Comparison of ENCODE assay signal across 11 cellular contexts in the genomic region with DNA sequence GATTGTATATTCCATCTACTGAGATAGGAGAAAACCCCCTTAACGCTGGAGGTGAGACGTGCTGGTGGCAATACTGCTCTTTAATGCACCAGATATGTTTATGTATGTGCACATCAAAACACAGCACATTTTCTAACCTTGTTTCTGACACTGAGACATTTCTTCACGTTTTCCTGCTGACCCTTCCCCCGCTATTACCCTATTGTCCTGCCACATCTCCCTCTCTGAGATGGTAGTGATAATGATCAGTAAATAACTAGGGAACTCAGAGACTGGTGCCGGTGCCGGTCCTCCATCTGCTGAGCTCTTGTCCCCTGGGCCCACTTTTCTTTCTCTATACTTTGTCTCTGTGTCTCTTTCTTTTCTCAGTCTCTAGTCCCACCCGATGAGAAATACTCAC. TPM values are rescaled to one million over a fixed set of nuclear protein-coding genes. Genes with fewer than 3 reads are reported as not detected.
A peak's percentile ranks its signal among the peaks of the same experiment; 100 is the strongest.
DNase-seq lines count a peak whose midpoint lies in the region; FAIRE-seq and TF ChIP-seq lines count a peak whose summit lies in the region.
"Not testable (repeated sequence)": the region's sequence is repeated elsewhere in the genome, so short reads cannot be mapped to it uniquely, and the experiment has no call there.
"Had no signal": no experiment of that assay in that cellular context is flagged by ENCODE, and none has a peak within 500 bp of the region (broad histone marks: within the 10 kb centered on the region; RNA-seq: fewer than 3 reads in every experiment).

No MANE protein-coding gene starts in this region.

- not testable (repeated sequence) for H3K14ac ChIP-seq in H1 (ENCODE audit: insufficient read length)

- not testable (repeated sequence) for H3K23me2 ChIP-seq in H1 (ENCODE audit: low read depth, low read length)

- not testable (repeated sequence) for H2BK12ac ChIP-seq in H1 (ENCODE audit: low read depth, low read length)

- H4K20me1 ChIP-seq in H1 (replicated peaks in 1 of 2; ENCODE audit: control insufficient read depth in 1 of 2, insufficient read depth in 2 of 2, low read length in 2 of 2), result peaks cover 9 to 13% of the 10 kb centered on the region in 2 experiments

- H2AFZ ChIP-seq in H1 (ENCODE audit: low read length), result not testable (repeated sequence)
- H2AFZ ChIP-seq in parathyroid adenoma, result peak overlapping the region; percentile 4

- TF ChIP-seq EP300 in H1 (IDR thresholded peaks at IDR 0.05; ENCODE audit: borderline replicate concordance in 1 of 2, low read depth in 2 of 2, low read length in 2 of 2), result not testable (repeated sequence)

- H3K9ac ChIP-seq in HUES48 (ENCODE audit: low read depth, low read length); parathyroid adenoma: not testable (repeated sequence)
- H3K9ac ChIP-seq in H1 (replicated peaks in 1 of 4; ENCODE audit: extremely low read depth in 1 of 4, low read depth in 3 of 4, low read length in 3 of 4), result peak overlapping the region in 1 of 4 experiments; percentile 28; a peak in 1 of 7 replicates

- H3K56ac ChIP-seq in H1 (replicated peaks; ENCODE audit: insufficient read length, low read depth, low read length), result not testable (repeated sequence)

- 65% methylated on average over 7 of the region's 7 CpGs; no CpG with 5 or more reads in 1 of the 2 experiments for WGBS in H1 (ENCODE audit: extremely low coverage in 1 of 2, insufficient coverage in 1 of 2, insufficient read length in 1 of 2, insufficient replicate concordance in 2 of 2, low coverage in 1 of 2, low lambda C conversion rate in 2 of 2, missing lambda C conversion rate in 1 of 2), 2 experiments
- WGBS in mesodermal cell (ENCODE audit: insufficient coverage in 2 of 2), 2 experiments, result 43 to 70% methylated on average over 2 of the region's 7 CpGs

- not testable (repeated sequence) for TF ChIP-seq RAD21 in H1 (IDR thresholded peaks at IDR 0.05 in 1 of 2, conservative IDR thresholded peaks at IDR 0.05 in 1 of 2; ENCODE audit: low read depth in 2 of 2, low read length in 2 of 2)

- H2BK5ac ChIP-seq in H1 (ENCODE audit: low read depth, low read length), result not testable (repeated sequence)

- not testable (repeated sequence) for TF ChIP-seq CTCF in H1 (IDR thresholded peaks at IDR 0.05; ENCODE audit: control extremely low read depth in 1 of 3, insufficient read depth in 1 of 3, low read depth in 1 of 3, low read length in 3 of 3); cardiac muscle cell (IDR thresholded peaks at IDR 0.05; ENCODE audit: low read depth, low read length); parathyroid adenoma (IDR thresholded peaks at IDR 0.05)

- POLR2A ChIA-PET in H1 (lab: Charles Lee; ENCODE audit: partially characterized antibody), result interaction anchor here (0.6 to 11.3 kb wide), 9 partner anchors 11 to 917 kb away, joined by 3 to 134 read pairs (median 4); a partner anchor contains a TSS

- not testable (repeated sequence) for H3K79me1 ChIP-seq in H1 (ENCODE audit: low read depth, low read length)

- CTCF ChIA-PET in H1 (lab: Charles Lee; ENCODE audit: partially characterized antibody), result interaction anchor here (0.6 kb wide), 1 partner anchor 218 kb away, joined by 5 read pairs; no protein-coding TSS in a partner anchor

- H3K79me2 ChIP-seq in H1 (ENCODE audit: control insufficient read depth in 1 of 2, insufficient read depth in 2 of 2, low read length in 2 of 2) (peaks cover 64 to 100% of the 10 kb centered on the region in 2 experiments), parathyroid adenoma (peaks cover 24% of the 10 kb centered on the region)

- not testable (repeated sequence) for H2BK20ac ChIP-seq in H1 (ENCODE audit: low read length)

- not testable (repeated sequence) for H2BK120ac ChIP-seq in H1 (replicated peaks; ENCODE audit: low read depth, low read length)

- H3K4me3 ChIP-seq in HUES48 (ENCODE audit: low read depth, low read length) (peak overlapping the region; percentile 18), H1 (ENCODE audit: extremely low read depth in 1 of 4, insufficient read depth in 2 of 4, low read depth in 3 of 4, low read length in 4 of 4) (peak overlapping the region in 1 of 4 experiments; percentile 33; a peak in 1 of 8 replicates)
- H3K4me3 ChIP-seq in cardiac muscle cell; mesodermal cell (ENCODE audit: extremely low read depth, insufficient read depth, low read length, poor library complexity, severe bottlenecking); parathyroid adenoma (ENCODE audit: low read depth, low read length): not testable (repeated sequence)

- TF ChIP-seq POLR2A in H1 (IDR thresholded peaks at IDR 0.05; ENCODE audit: control extremely low read depth in 1 of 2, low read depth in 2 of 2, low read length in 2 of 2), result not testable (repeated sequence)

- H3K4ac ChIP-seq in H1 (replicated peaks; ENCODE audit: insufficient read length, low read depth, low read length), result not testable (repeated sequence)

- H2BK15ac ChIP-seq in H1 (ENCODE audit: low read length), result not testable (repeated sequence)

- peak overlapping the region; percentile 29 for H4K5ac ChIP-seq in H1 (ENCODE audit: insufficient read length, low read depth, low read length)

- not testable (repeated sequence) for H4K91ac ChIP-seq in H1 (replicated peaks; ENCODE audit: insufficient read length, low read length)

- H3K9me3 ChIP-seq in HUES48 (ENCODE audit: control insufficient read depth, insufficient read depth, low read length); H1 (ENCODE audit: insufficient read depth in 2 of 2, low read depth in 1 of 2, low read length in 1 of 2); cardiac muscle cell (ENCODE audit: low read depth); parathyroid adenoma (ENCODE audit: control insufficient read depth, low read length): not testable (repeated sequence)
- H3K9me3 ChIP-seq in mesodermal cell (ENCODE audit: control insufficient read depth, low read length), result peaks cover 39% of the 10 kb centered on the region

- H3K36me3 ChIP-seq in HUES48 (ENCODE audit: control insufficient read depth, insufficient read depth, low read length), result peaks cover 33% of the 10 kb centered on the region
- peaks cover 0 to 29% (median 3%) of the 10 kb centered on the region in 4 experiments; a peak in 3 of 8 replicates for H3K36me3 ChIP-seq in H1 (ENCODE audit: control insufficient read depth in 2 of 4, insufficient read depth in 4 of 4, low read length in 3 of 4)
- not testable (repeated sequence) for H3K36me3 ChIP-seq in cardiac muscle cell; parathyroid adenoma (ENCODE audit: control insufficient read depth, insufficient read depth, low read length)
- peaks cover 55% of the 10 kb centered on the region for H3K36me3 ChIP-seq in mesodermal cell (ENCODE audit: control insufficient read depth, insufficient read depth, low read length)

- H3K4me2 ChIP-seq in H1 (ENCODE audit: insufficient read depth in 1 of 2, low read depth in 2 of 2, low read length in 2 of 2) (peak overlapping the region; percentile 61 to 81), parathyroid adenoma (ENCODE audit: low read length) (peak overlapping the region; percentile 3)

- H4K8ac ChIP-seq in H1 (ENCODE audit: extremely low read depth, insufficient read depth, low read length), result not testable (repeated sequence)

- FAIRE-seq in H1 (lab: Jason Lieb, UNC), result not testable (repeated sequence)

- H3K27me3 ChIP-seq in HUES48 (ENCODE audit: control insufficient read depth, insufficient read depth, low read length); H1 (replicated peaks in 1 of 4; ENCODE audit: control insufficient read depth in 3 of 4, extremely low read depth in 1 of 4, insufficient read depth in 3 of 4, low read length in 3 of 4); cardiac muscle cell; parathyroid adenoma (ENCODE audit: control insufficient read depth, insufficient read depth, low read length): not testable (repeated sequence)

- H3K27ac ChIP-seq in HUES48 (ENCODE audit: low read depth, low read length) (peak overlapping the region; percentile 86), H1 (ENCODE audit: low read depth, low read length) (peak overlapping the region; percentile 50; the same call in 1 of the 2 replicates), cardiac muscle cell (peak overlapping the region; percentile 81), mesodermal cell (ENCODE audit: low read depth, low read length, severe bottlenecking) (peak overlapping the region; percentile 36), parathyroid adenoma (peak overlapping the region; percentile 91)

- not testable (repeated sequence) for H3K23ac ChIP-seq in H1 (ENCODE audit: insufficient read length)

- H2AK5ac ChIP-seq in H1 (ENCODE audit: low read depth, low read length), result peak overlapping the region; percentile 88; the same call in 1 of the 2 replicates

- DNase-seq in DMS79 treated with DMSO at 0.1 percent for 48 hours (lab: John Stamatoyannopoulos, UW), result peak; percentile 31
- DNase-seq in NCI-H69 (lab: John Stamatoyannopoulos, UW), result peak; percentile 35
- DNase-seq in H1 (ENCODE audit: low read depth in 1 of 2, low spot score in 2 of 2); cardiac muscle cell (ENCODE audit: low read depth in 1 of 2, low spot score in 1 of 2): not testable (repeated sequence)

- H3K4me1 ChIP-seq in HUES48 (ENCODE audit: control insufficient read depth, insufficient read depth, low read length) (peaks cover 49% of the 10 kb centered on the region), H1 (replicated peaks in 1 of 4; ENCODE audit: control insufficient read depth in 3 of 4, insufficient read depth in 4 of 4, low read length in 3 of 4) (peaks cover 11 to 33% (median 28%) of the 10 kb centered on the region in 4 experiments), cardiac muscle cell (ENCODE audit: low read depth) (peaks cover 37% of the 10 kb centered on the region), parathyroid adenoma (peaks cover 28% of the 10 kb centered on the region)
- H3K4me1 ChIP-seq in mesodermal cell (ENCODE audit: control insufficient read depth, insufficient read depth, low read length, poor library complexity, severe bottlenecking), result not testable (repeated sequence)

- H3K18ac ChIP-seq in H1 (ENCODE audit: extremely low read depth, low read length), result not testable (repeated sequence)

RNA-seq across cellular contexts. Expression of a gene that starts 5.1 kb away (rescaled TPM):
- total RNA-seq in H1 (2021; fragmentation: NEBNext Ultra II Directional; extraction: Animal tissue kit (Norgen Biotek cat#: 25700)), result 105 and 114 TPM in 2 replicates
- polyA plus RNA-seq in H1 (2011; rRNA removed), result 41.2 and 41.7 TPM in 2 replicates
- 55.4 TPM for polyA plus RNA-seq in H1 (2011; cell fraction: cytosol; rRNA removed)
- polyA plus RNA-seq in H1 (2011; cell fraction: nucleus; rRNA removed), result 84.8 TPM
- 28.6 to 45.6 TPM (median 33.4 TPM) in 4 replicates for polyA plus RNA-seq in H1 (2012, experiment 1 of 2)
- polyA plus RNA-seq in H1 (2012, experiment 2 of 2), result 5.5 TPM
- polyA plus RNA-seq in H1 (2013, experiment 1 of 2), result 86.2 TPM
- 80.4 TPM for polyA plus RNA-seq in H1 (2013, experiment 2 of 2)
- 50.8 and 72.6 TPM in 2 replicates for polyA minus RNA-seq in H1 (2011; rRNA and poly(A)+ RNA removed)
- polyA minus RNA-seq in H1 (2011; cell fraction: cytosol; rRNA and poly(A)+ RNA removed), result 65.7 TPM
- polyA minus RNA-seq in H1 (2011; cell fraction: nucleus; rRNA and poly(A)+ RNA removed), result 180 TPM
- total RNA-seq in cardiac muscle cell, result 6.8 and 11.1 TPM in 2 replicates
- 7.6 and 8.1 TPM in 2 replicates for polyA plus RNA-seq in cardiac muscle cell
- 8.3 TPM for polyA plus RNA-seq in mesodermal cell (2013, experiment 1 of 2)
- 8.0 TPM for polyA plus RNA-seq in mesodermal cell (2013, experiment 2 of 2)
- total RNA-seq: G401, HT-29, NCI-H460 had no signal
- polyA plus RNA-seq: A549 had no signal

RNA-seq across cellular contexts. Expression of a gene that starts 43.6 kb away (rescaled TPM):
- 21.7 and 27.5 TPM in 2 replicates for total RNA-seq in H1 (2021; fragmentation: NEBNext Ultra II Directional; extraction: Animal tissue kit (Norgen Biotek cat#: 25700))
- polyA plus RNA-seq in H1 (2011; rRNA removed), result 4.1 and 4.3 TPM in 2 replicates
- polyA plus RNA-seq in H1 (2011; cell fraction: cytosol; rRNA removed), result 9.3 TPM
- 6.8 TPM for polyA plus RNA-seq in H1 (2011; cell fraction: nucleus; rRNA removed)
- polyA plus RNA-seq in H1 (2012, experiment 1 of 2), result 8.4 to 20.3 TPM (median 11.0 TPM) in 4 replicates
- 3.1 TPM for polyA plus RNA-seq in H1 (2012, experiment 2 of 2)
- polyA plus RNA-seq in H1 (2013, experiment 1 of 2), result 17.0 TPM
- 17.2 TPM for polyA plus RNA-seq in H1 (2013, experiment 2 of 2)
- 15.2 and 22.3 TPM in 2 replicates for polyA minus RNA-seq in H1 (2011; rRNA and poly(A)+ RNA removed)
- polyA minus RNA-seq in H1 (2011; cell fraction: cytosol; rRNA and poly(A)+ RNA removed), result 8.3 TPM
- polyA minus RNA-seq in H1 (2011; cell fraction: nucleus; rRNA and poly(A)+ RNA removed), result 27.7 TPM
- 9.1 and 11.9 TPM in 2 replicates for total RNA-seq in cardiac muscle cell
- 16.8 and 18.3 TPM in 2 replicates for polyA plus RNA-seq in cardiac muscle cell
- polyA plus RNA-seq in mesodermal cell (2013, experiment 1 of 2), result 6.4 TPM
- 7.6 TPM for polyA plus RNA-seq in mesodermal cell (2013, experiment 2 of 2)
- total RNA-seq: G401, HT-29, NCI-H460 had no signal
- polyA plus RNA-seq: A549 had no signal

Comparison
In these comparisons a context has a peak if more than half of its experiments do, and no peak if none do; other contexts are left out.
1. H3K27ac ChIP-seq: peak in every context shown above with its lines; median percentile 91 in parathyroid adenoma; 86 in HUES48; 81 in cardiac muscle cell; 50 in H1; 36 in mesodermal cell.